16 cellular contexts compared by ENCODE assay signal in the genomic region with DNA sequence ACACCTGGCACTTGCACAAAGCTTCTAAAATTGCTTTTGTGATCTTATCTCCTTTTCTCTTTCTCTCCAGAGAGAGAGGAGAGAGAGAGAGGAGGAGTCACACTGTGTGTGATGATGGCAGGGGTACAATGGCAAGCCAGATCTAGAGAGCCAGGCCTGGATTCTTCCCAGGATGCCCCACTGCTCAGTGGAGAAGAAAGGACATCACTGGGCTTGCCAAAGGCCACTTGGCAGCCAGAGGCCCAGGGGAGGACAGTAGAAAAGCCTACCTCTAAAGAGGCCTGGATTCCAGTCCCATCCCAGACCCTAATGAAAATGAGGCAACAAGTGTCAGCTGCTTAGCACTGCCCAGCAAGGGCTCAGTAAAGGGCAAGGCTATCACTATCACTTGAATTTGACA. TPM values are rescaled to one million over a fixed set of nuclear protein-coding genes. Genes with fewer than 3 reads are reported as not detected.
DNase-seq lines count a peak whose midpoint lies in the region; ATAC-seq and TF ChIP-seq lines count a peak whose summit lies in the region.
"Had no signal": no experiment of that assay in that cellular context is flagged by ENCODE, and none has a peak within 500 bp of the region (broad histone marks: within the 10 kb centered on the region; RNA-seq: fewer than 3 reads in every experiment).

No MANE protein-coding gene starts in this region.

- H3K23ac ChIP-seq in neuronal stem cell (ENCODE audit: low read depth, low read length, poor library complexity) = no peak overlapping the region

- peak; percentile 25 for ATAC-seq in GM18868 (IDR thresholded peaks at IDR 0.05; ENCODE audit: unreplicated experiment)
- ATAC-seq in HG03442 (IDR thresholded peaks at IDR 0.05; ENCODE audit: unreplicated experiment) = peak; percentile 7
- no peak for ATAC-seq in left lobe of liver
- ATAC-seq: gastroesophageal sphincter; PC-3; stimulated activated naive B cell treated with anti-CD40 and anti-IgM and Interleukin-4, amounts not matched to agents 10 μg/mL and 1 μg/mL and 100 μg/mL, for 72 hours had no signal

- POLR2A ChIA-PET in HEK293 (lab: Yijun Ruan, JAX) = interaction anchor here (1.6 kb wide), 1 partner anchor 127 kb away, joined by 4 read pairs; a partner anchor contains a TSS

- H3K9me3 ChIP-seq in HEK293 (ENCODE audit: control insufficient read depth, insufficient read depth, low read depth, low read length) (no peaks in the 10 kb centered on the region), neuronal stem cell (replicated peaks in 1 of 2; ENCODE audit: control insufficient read depth in 2 of 2, insufficient read depth in 1 of 2, low read depth in 1 of 2, low read length in 2 of 2) (no peaks in the 10 kb centered on the region)
- H3K9me3 ChIP-seq: gastroesophageal sphincter had no signal

- no peak overlapping the region for H3K18ac ChIP-seq in neuronal stem cell (ENCODE audit: low read length)

- no peak overlapping the region for H4K8ac ChIP-seq in neuronal stem cell (ENCODE audit: low read depth, low read length)

- no peak overlapping the region for H3K4ac ChIP-seq in neuronal stem cell (ENCODE audit: low read length)

- H3K9ac ChIP-seq in neuronal stem cell (ENCODE audit: low read depth, low read length, poor library complexity) = no peak overlapping the region

- no peak overlapping the region for H2AK5ac ChIP-seq in neuronal stem cell (ENCODE audit: low read depth, low read length)

- H3K4me1 ChIP-seq in HEK293 (ENCODE audit: control insufficient read depth, insufficient read depth, low read length) = peaks cover 3% of the 10 kb centered on the region; the same call in 1 of the 2 replicates
- peaks cover 5 to 8% of the 10 kb centered on the region in 2 donors for H3K4me1 ChIP-seq in neuronal stem cell (ENCODE audit: control insufficient read depth in 2 of 2, insufficient read depth in 1 of 2, low read depth in 1 of 2, low read length in 2 of 2)

- H2BK120ac ChIP-seq in neuronal stem cell (ENCODE audit: low read depth, low read length) = no peak overlapping the region

- H4K91ac ChIP-seq in neuronal stem cell (ENCODE audit: low read depth, low read length, poor library complexity) = no peak overlapping the region

- no peak overlapping the region for H2AFZ ChIP-seq in neuronal stem cell (ENCODE audit: low read length)

- no peak overlapping the region for H3K14ac ChIP-seq in neuronal stem cell (ENCODE audit: low read length)

- TF ChIP-seq CTCF in HEK293 (tag by site-specific recombination; IDR thresholded peaks at IDR 0.05) = no peak

- no peak overlapping the region for H3K4me2 ChIP-seq in neuronal stem cell (ENCODE audit: insufficient read depth, low read length, poor library complexity, severe bottlenecking)

- H2BK15ac ChIP-seq in neuronal stem cell (ENCODE audit: low read length) = no peak overlapping the region

- no peaks in the 10 kb centered on the region for H3K79me1 ChIP-seq in neuronal stem cell (ENCODE audit: low read depth, low read length)

- H2BK5ac ChIP-seq in neuronal stem cell (ENCODE audit: low read length) = no peak overlapping the region

- no peaks in the 10 kb centered on the region for H3K27me3 ChIP-seq in neuronal stem cell (ENCODE audit: control insufficient read depth in 3 of 3, insufficient read depth in 3 of 3, low read depth in 1 of 3, low read length in 3 of 3)
- H3K27me3 ChIP-seq: gastroesophageal sphincter had no signal

- CTCF ChIA-PET in HEK293 (lab: Yijun Ruan, JAX) = interaction anchor here (0.6 to 1.3 kb wide), 8 partner anchors 28 to 695 kb away, joined by 3 to 4 read pairs (median 3); no protein-coding TSS in a partner anchor

- H3K27ac ChIP-seq in HEK293 (ENCODE audit: extremely low read depth, low read depth, low read length) = no peak overlapping the region
- no peak overlapping the region for H3K27ac ChIP-seq in neuronal stem cell (replicated peaks; ENCODE audit: low read length)
- H3K27ac ChIP-seq: gastroesophageal sphincter, HL-60 had no signal

- DNase-seq in left lobe of liver (ENCODE audit: low spot score) (peak; percentile 30), dermis blood vessel endothelial cell (no peak), neuronal stem cell (ENCODE audit: low spot score) (no peak), NCI-H446 (lab: John Stamatoyannopoulos, UW) (no peak), DMS79 (lab: John Stamatoyannopoulos, UW) (no peak)
- DNase-seq: activated naive CD8-positive, alpha-beta T cell treated with anti-CD3 and anti-CD28 coated beads for 36 hours; GF-D8; immature natural killer cell; NCI-H1694; PC-3; stimulated activated naive B cell treated with anti-CD40 and anti-IgM and Interleukin-4, amounts not matched to agents 10 μg/mL and 1 μg/mL and 100 μg/mL, for 72 hours had no signal

- H3K4me3 ChIP-seq in HEK293 (ENCODE audit: low read depth, low read length) (no peak overlapping the region), neuronal stem cell (ENCODE audit: low read length in 2 of 2) (no peak overlapping the region)
- H3K4me3 ChIP-seq: gastroesophageal sphincter had no signal

- peaks cover 13 to 69% of the 10 kb centered on the region in 2 experiments for H3K36me3 ChIP-seq in HEK293 (ENCODE audit: control insufficient read depth in 2 of 2, insufficient read depth in 1 of 2, low read length in 2 of 2)
- peaks cover 22 to 76% of the 10 kb centered on the region in 2 donors for H3K36me3 ChIP-seq in neuronal stem cell (replicated peaks in 1 of 2; ENCODE audit: control insufficient read depth in 2 of 2, insufficient read depth in 2 of 2, low read length in 2 of 2)

- H2BK12ac ChIP-seq in neuronal stem cell (ENCODE audit: low read length) = no peak overlapping the region

TF ChIP-seq in HEK293, 187 proteins besides CTCF, POLR2A, EP300 and RAD21:
- TF ChIP-seq BCL11A (tag by site-specific recombination; IDR thresholded peaks at IDR 0.05; ENCODE audit: low read depth) = no peak
- TF ChIP-seq ZNF544 (tag by site-specific recombination; IDR thresholded peaks at IDR 0.05) = no peak
- TF ChIP-seq, protein P1, sequence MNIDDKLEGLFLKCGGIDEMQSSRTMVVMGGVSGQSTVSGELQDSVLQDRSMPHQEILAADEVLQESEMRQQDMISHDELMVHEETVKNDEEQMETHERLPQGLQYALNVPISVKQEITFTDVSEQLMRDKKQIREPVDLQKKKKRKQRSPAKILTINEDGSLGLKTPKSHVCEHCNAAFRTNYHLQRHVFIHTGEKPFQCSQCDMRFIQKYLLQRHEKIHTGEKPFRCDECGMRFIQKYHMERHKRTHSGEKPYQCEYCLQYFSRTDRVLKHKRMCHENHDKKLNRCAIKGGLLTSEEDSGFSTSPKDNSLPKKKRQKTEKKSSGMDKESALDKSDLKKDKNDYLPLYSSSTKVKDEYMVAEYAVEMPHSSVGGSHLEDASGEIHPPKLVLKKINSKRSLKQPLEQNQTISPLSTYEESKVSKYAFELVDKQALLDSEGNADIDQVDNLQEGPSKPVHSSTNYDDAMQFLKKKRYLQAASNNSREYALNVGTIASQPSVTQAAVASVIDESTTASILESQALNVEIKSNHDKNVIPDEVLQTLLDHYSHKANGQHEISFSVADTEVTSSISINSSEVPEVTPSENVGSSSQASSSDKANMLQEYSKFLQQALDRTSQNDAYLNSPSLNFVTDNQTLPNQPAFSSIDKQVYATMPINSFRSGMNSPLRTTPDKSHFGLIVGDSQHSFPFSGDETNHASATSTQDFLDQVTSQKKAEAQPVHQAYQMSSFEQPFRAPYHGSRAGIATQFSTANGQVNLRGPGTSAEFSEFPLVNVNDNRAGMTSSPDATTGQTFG (tag by site-specific recombination; IDR thresholded peaks at IDR 0.05; ENCODE audit: borderline replicate concordance) = no peak
- no peak for TF ChIP-seq ZEB2 (tag by site-specific recombination; IDR thresholded peaks at IDR 0.05)
- no peak for TF ChIP-seq GLI2 (tag by site-specific recombination; IDR thresholded peaks at IDR 0.05; ENCODE audit: borderline replicate concordance, low read depth)
- no peak for TF ChIP-seq ZNF664 (tag by site-specific recombination; IDR thresholded peaks at IDR 0.05)
- no peak for TF ChIP-seq ZNF768 (tag by site-specific recombination; IDR thresholded peaks at IDR 0.05)
- TF ChIP-seq, protein P2, sequence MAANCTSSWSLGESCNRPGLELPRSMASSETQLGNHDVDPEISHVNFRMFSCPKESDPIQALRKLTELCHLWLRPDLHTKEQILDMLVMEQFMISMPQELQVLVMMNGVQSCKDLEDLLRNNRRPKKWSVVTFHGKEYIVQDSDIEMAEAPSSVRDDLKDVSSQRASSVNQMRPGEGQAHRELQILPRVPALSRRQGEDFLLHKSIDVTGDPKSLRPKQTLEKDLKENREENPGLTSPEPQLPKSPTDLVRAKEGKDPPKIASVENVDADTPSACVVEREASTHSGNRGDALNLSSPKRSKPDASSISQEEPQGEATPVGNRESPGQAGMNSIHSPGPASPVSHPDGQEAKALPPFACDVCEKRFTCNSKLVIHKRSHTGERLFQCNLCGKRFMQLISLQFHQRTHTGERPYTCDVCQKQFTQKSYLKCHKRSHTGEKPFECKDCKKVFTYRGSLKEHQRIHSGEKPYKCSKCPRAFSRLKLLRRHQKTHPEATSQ (tag by site-specific recombination; IDR thresholded peaks at IDR 0.05) = no peak
- TF ChIP-seq TRIM28 (IDR thresholded peaks at IDR 0.05; ENCODE audit: borderline replicate concordance, low read length) = no peak
- 0 out of 2 replicates have a peak, but pooled peaks have one; percentile 41 for TF ChIP-seq SCRT1 (tag by site-specific recombination; IDR thresholded peaks at IDR 0.05; ENCODE audit: borderline replicate concordance)
- TF ChIP-seq SCRT2 (tag by site-specific recombination; IDR thresholded peaks at IDR 0.05) = peak; percentile 80
- no peak for TF ChIP-seq ZNF37A (tag by site-specific recombination; IDR thresholded peaks at IDR 0.05)
- TF ChIP-seq ZNF223 (tag by site-specific recombination; IDR thresholded peaks at IDR 0.05) = no peak
- no peak for TF ChIP-seq FEZF1 (tag by site-specific recombination; IDR thresholded peaks at IDR 0.05)
- no peak for TF ChIP-seq ZNF324 (tag by site-specific recombination; IDR thresholded peaks at IDR 0.05)
TF ChIP-seq in HEK293: peak in this region for 2.

RNA-seq across cellular contexts. Expression of a gene that starts 41.8 kb away (rescaled TPM):
- total RNA-seq in left lobe of liver (18.7 TPM), dermis blood vessel endothelial cell (180 and 256 TPM in 2 replicates)
- 42.0 TPM for polyA plus RNA-seq in neuronal stem cell (2013, experiment 1 of 2)
- 39.6 TPM for polyA plus RNA-seq in neuronal stem cell (2013, experiment 2 of 2)
